Comparison of ENCODE assay signal across 2 cellular contexts in genomic region chr6:161261325-161261724, GRCh38.
TF ChIP-seq lines count a peak whose summit lies in the region.

No MANE protein-coding gene starts in this region.

TF ChIP-seq in IMR-90, 13 proteins besides CTCF, POLR2A, EP300 and RAD21 (continued from another document):
- TF ChIP-seq RCOR1 (IDR thresholded peaks at IDR 0.05; ENCODE audit: insufficient replicate concordance, low read length): no peak
- no peak for TF ChIP-seq MAFK (IDR thresholded peaks at IDR 0.05; ENCODE audit: low read depth, low read length)
- no peak for TF ChIP-seq CEBPB (IDR thresholded peaks at IDR 0.05; ENCODE audit: low read depth, low read length)
- TF ChIP-seq MXI1 (IDR thresholded peaks at IDR 0.05; ENCODE audit: borderline replicate concordance, low read depth, low read length): no peak
- TF ChIP-seq BHLHE40 (IDR thresholded peaks at IDR 0.05; ENCODE audit: low read depth, low read length): no peak

TF ChIP-seq in HEK293T, 16 proteins besides CTCF, POLR2A, EP300 and RAD21 (continued from another document):
- TF ChIP-seq FOXM1 (IDR thresholded peaks at IDR 0.05; ENCODE audit: borderline replicate concordance) (no peak), SUZ12 (IDR thresholded peaks at IDR 0.05) (no peak), FOXK2 (IDR thresholded peaks at IDR 0.05) (no peak), ARNT (IDR thresholded peaks at IDR 0.05) (no peak), ELF4 (IDR thresholded peaks at IDR 0.05) (no peak), FOXA1 (IDR thresholded peaks at IDR 0.05) (no peak), LEF1 (IDR thresholded peaks at IDR 0.05; ENCODE audit: borderline replicate concordance) (no peak), SP1 (IDR thresholded peaks at IDR 0.05) (no peak)
TF ChIP-seq in HEK293T: peak in this region for 0.
